8 cellular contexts compared by ENCODE assay signal in the genomic region with DNA sequence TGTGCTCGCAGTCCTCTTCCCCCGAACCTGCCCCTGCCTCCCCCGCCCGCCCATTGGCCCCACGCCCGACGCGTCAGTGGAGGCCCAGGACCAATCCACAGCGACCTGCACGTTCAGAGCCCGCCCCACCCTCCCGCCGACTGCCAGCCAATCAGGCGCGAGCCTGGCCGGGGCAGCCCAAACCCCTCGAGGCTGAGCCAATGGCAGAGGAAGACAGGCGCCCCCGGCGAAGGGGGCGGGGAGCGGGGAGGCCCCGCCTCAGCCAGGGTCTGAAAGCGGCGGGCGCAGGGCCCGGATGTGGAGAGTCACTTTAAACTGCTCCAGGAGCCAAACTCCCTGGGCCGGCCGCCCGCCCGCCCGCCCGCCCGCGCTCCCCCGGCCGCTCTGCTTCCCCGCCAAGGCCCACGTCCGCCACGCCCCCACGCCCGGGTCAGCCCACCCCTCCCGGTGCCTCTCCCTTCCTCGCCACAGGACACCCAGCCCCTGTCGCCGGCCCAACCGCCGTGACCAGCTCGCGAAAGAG. TPM values are rescaled to one million over a fixed set of nuclear protein-coding genes. Genes with fewer than 3 reads are reported as not detected.
DNase-seq lines count a peak whose midpoint lies in the region; ATAC-seq and TF ChIP-seq lines count a peak whose summit lies in the region.

No MANE protein-coding gene starts in this region.

- H3K27ac ChIP-seq in SK-N-SH (ENCODE audit: low read depth in 2 of 2, low read length in 1 of 2) (peak overlapping the region; percentile 81 to 82), temporal lobe (ENCODE audit: low read depth, low read length) (peak overlapping the region; percentile 91)

- H3K4me2 ChIP-seq in SK-N-SH = peak overlapping the region; percentile 94; the same call in 1 of the 2 replicates

- TF ChIP-seq CTCF in SK-N-SH (IDR thresholded peaks at IDR 0.05) = no peak
- TF ChIP-seq CTCF in glutamatergic neuron (IDR thresholded peaks at IDR 0.05; ENCODE audit: partially characterized antibody, unreplicated experiment) = no peak
- no peak for TF ChIP-seq CTCF in omental fat pad (IDR thresholded peaks at IDR 0.05)

- peak overlapping the region; percentile 59 for H3K4me3 Mint-ChIP-seq in glutamatergic neuron (ENCODE audit: unreplicated experiment)

- 0 out of 2 replicates have a peak, but pooled peaks cover 3% of the 10 kb centered on the region for H3K9me3 ChIP-seq in SK-N-SH

- TF ChIP-seq EP300 in SK-N-SH (IDR thresholded peaks at IDR 0.05; ENCODE audit: borderline replicate concordance in 1 of 2, low read depth in 1 of 2, low read length in 1 of 2) = no peak

- H3K36me3 ChIP-seq in SK-N-SH (replicated peaks in 1 of 2; ENCODE audit: control insufficient read depth in 1 of 2, insufficient read depth in 2 of 2, low read length in 1 of 2) = peaks cover 0 to 3% of the 10 kb centered on the region in 2 experiments

- H4K20me1 ChIP-seq in SK-N-SH (ENCODE audit: insufficient read depth) = peaks cover 30% of the 10 kb centered on the region

- H3K4me1 Mint-ChIP-seq in glutamatergic neuron (ENCODE audit: low read depth, unreplicated experiment) = no peaks in the 10 kb centered on the region

- H3F3A ChIP-seq in SK-N-SH (replicated peaks; ENCODE audit: insufficient read depth) = peaks cover 6% of the 10 kb centered on the region

- peaks cover 46% of the 10 kb centered on the region for H3K79me2 ChIP-seq in SK-N-SH (ENCODE audit: insufficient read depth)

- peak overlapping the region; percentile 80 to 86 for H3K27ac Mint-ChIP-seq in activated naive CD4-positive, alpha-beta T cell treated with anti-CD3 and anti-CD28 coated beads, Interleukin-2, amount 50 U/mL, for 72 hours
- H3K27ac Mint-ChIP-seq in glutamatergic neuron (ENCODE audit: unreplicated experiment) = no peak overlapping the region

- H3K27me3 Mint-ChIP-seq in glutamatergic neuron (ENCODE audit: unreplicated experiment) = peaks cover 11% of the 10 kb centered on the region

- no peaks in the 10 kb centered on the region for H3K36me3 Mint-ChIP-seq in activated naive CD4-positive, alpha-beta T cell treated with anti-CD3 and anti-CD28 coated beads, Interleukin-2, amount 50 U/mL, for 72 hours
- H3K36me3 Mint-ChIP-seq in glutamatergic neuron (ENCODE audit: unreplicated experiment) = no peaks in the 10 kb centered on the region

- no peak for TF ChIP-seq RAD21 in SK-N-SH (IDR thresholded peaks at IDR 0.05; ENCODE audit: low read length)

- ATAC-seq in HG02623 (IDR thresholded peaks at IDR 0.05; ENCODE audit: unreplicated experiment) (peak; percentile 77), omental fat pad (ENCODE audit: low FRiP score) (peak; percentile 96)
- ATAC-seq in activated naive CD4-positive, alpha-beta T cell treated with anti-CD3 and anti-CD28 coated beads, Interleukin-2, amount 50 U/mL, for 72 hours = peak; percentile 87 to 91

- CTCF ChIA-PET in SK-N-SH (lab: Yijun Ruan, JAX) = no interaction called here

- H2AFZ ChIP-seq in SK-N-SH (ENCODE audit: low read depth) = peak overlapping the region; percentile 70; the same call in 1 of the 2 replicates

- no peaks in the 10 kb centered on the region for H3K9me2 ChIP-seq in SK-N-SH

- POLR2A ChIA-PET in SK-N-SH (lab: Yijun Ruan, JAX) = no interaction called here

- peaks cover 0 to 3% of the 10 kb centered on the region in 2 experiments; a peak in 2 of 4 replicates for H3K4me1 ChIP-seq in SK-N-SH (ENCODE audit: control insufficient read depth in 1 of 2, insufficient read depth in 2 of 2, low read depth in 1 of 2, low read length in 1 of 2)

- H3K4me3 ChIP-seq in SK-N-SH (ENCODE audit: low read depth in 2 of 2, low read length in 1 of 2) = peak overlapping the region; percentile 84 to 90

- WGBS in SK-N-SH (ENCODE audit: low lambda C conversion rate) = 0% methylated on average over 4 of the region's 51 CpGs

- H3K27me3 ChIP-seq in SK-N-SH (ENCODE audit: insufficient read depth) = no peaks in the 10 kb centered on the region

- DNase-seq in GM04504 (ENCODE audit: low read depth) = peak; percentile 99
- DNase-seq in NCI-H1092 (lab: John Stamatoyannopoulos, UW) = peak; percentile 92
- peak; percentile 98 for DNase-seq in SK-N-SH
- peak; percentile 98 for DNase-seq in activated naive CD4-positive, alpha-beta T cell treated with anti-CD3 and anti-CD28 coated beads, Interleukin-2, amount 50 U/mL, for 72 hours (ENCODE audit: low spot score in 2 of 2)
- DNase-seq in glutamatergic neuron = peak; percentile 99
- peak; percentile 93 for DNase-seq in omental fat pad (ENCODE audit: low spot score)

- no peaks in the 10 kb centered on the region for H3K9me3 Mint-ChIP-seq in activated naive CD4-positive, alpha-beta T cell treated with anti-CD3 and anti-CD28 coated beads, Interleukin-2, amount 50 U/mL, for 72 hours
- peaks cover 6% of the 10 kb centered on the region for H3K9me3 Mint-ChIP-seq in glutamatergic neuron (ENCODE audit: unreplicated experiment)

- H3K9ac ChIP-seq in SK-N-SH = peak overlapping the region; percentile 89

TF ChIP-seq in SK-N-SH, 30 proteins besides CTCF, POLR2A, EP300 and RAD21:
- TF ChIP-seq, protein P1, sequence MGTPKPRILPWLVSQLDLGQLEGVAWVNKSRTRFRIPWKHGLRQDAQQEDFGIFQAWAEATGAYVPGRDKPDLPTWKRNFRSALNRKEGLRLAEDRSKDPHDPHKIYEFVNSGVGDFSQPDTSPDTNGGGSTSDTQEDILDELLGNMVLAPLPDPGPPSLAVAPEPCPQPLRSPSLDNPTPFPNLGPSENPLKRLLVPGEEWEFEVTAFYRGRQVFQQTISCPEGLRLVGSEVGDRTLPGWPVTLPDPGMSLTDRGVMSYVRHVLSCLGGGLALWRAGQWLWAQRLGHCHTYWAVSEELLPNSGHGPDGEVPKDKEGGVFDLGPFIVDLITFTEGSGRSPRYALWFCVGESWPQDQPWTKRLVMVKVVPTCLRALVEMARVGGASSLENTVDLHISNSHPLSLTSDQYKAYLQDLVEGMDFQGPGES (IDR thresholded peaks at IDR 0.05; ENCODE audit: low read depth, low read length) = peak; percentile 42
- TF ChIP-seq RCOR1 (IDR thresholded peaks at IDR 0.05; ENCODE audit: low read length) (no peak), CHD2 (IDR thresholded peaks at IDR 0.05; ENCODE audit: low read length, partially characterized antibody) (peak; percentile 38), TAF1 (IDR thresholded peaks at IDR 0.05; ENCODE audit: borderline replicate concordance, low read depth, low read length) (peak; percentile 73), FOXJ3 (CRISPR knock-in tag; IDR thresholded peaks at IDR 0.05) (no peak)

RNA-seq across cellular contexts. Expression of a gene that starts 0.5 kb away (rescaled TPM):
- 16.6 and 19.0 TPM in 2 replicates for polyA plus RNA-seq in SK-N-SH (2012; rRNA removed)
- polyA plus RNA-seq in SK-N-SH (2012; cell fraction: cytosol; rRNA removed) = 10.4 and 13.4 TPM in 2 replicates
- polyA plus RNA-seq in SK-N-SH (2012; cell fraction: nucleus; rRNA removed) = 16.8 and 25.9 TPM in 2 replicates
- 10 to 100 TPM; 28.0 to 43.6 TPM for total RNA-seq in activated naive CD4-positive, alpha-beta T cell treated with anti-CD3 and anti-CD28 coated beads, Interleukin-2, amount 50 U/mL, for 72 hours
- total RNA-seq in glutamatergic neuron (ENCODE audit: unreplicated experiment) (28.5 TPM), omental fat pad (10 to 100 TPM in 2 of 4 donors, 1 to 10 TPM in 2; 5.3 to 14.7 (median 11.6) TPM), temporal lobe (6.4 TPM)

Comparison
In these comparisons a context has a peak if more than half of its experiments do, and no peak if none do; other contexts are left out.
1. Peak in every context shown above with its lines: DNase-seq, ATAC-seq, H3K4me3 ChIP-seq and H3K27ac ChIP-seq.